1 cellular context compared by ENCODE assay signal in genomic region chr12:51855586-51856428, GRCh38.
TF ChIP-seq lines count a peak whose summit lies in the region.

No MANE protein-coding gene starts in this region.

TF ChIP-seq in IMR-90, 13 proteins besides CTCF, POLR2A, EP300 and RAD21:
- TF ChIP-seq ELK1 (IDR thresholded peaks at IDR 0.05; ENCODE audit: borderline replicate concordance, low read depth, low read length) = no peak
- no peak for TF ChIP-seq CEBPB (IDR thresholded peaks at IDR 0.05; ENCODE audit: low read depth, low read length)
- no peak for TF ChIP-seq CHD1 (IDR thresholded peaks at IDR 0.05; ENCODE audit: low read depth, low read length)
- TF ChIP-seq RFX5 (IDR thresholded peaks at IDR 0.05; ENCODE audit: low read depth, low read length) = no peak
- no peak for TF ChIP-seq MAFK (IDR thresholded peaks at IDR 0.05; ENCODE audit: low read depth, low read length)
- no peak for TF ChIP-seq USF2 (IDR thresholded peaks at IDR 0.05; ENCODE audit: low read depth, low read length)
- no peak for TF ChIP-seq MXI1 (IDR thresholded peaks at IDR 0.05; ENCODE audit: borderline replicate concordance, low read depth, low read length)
- no peak for TF ChIP-seq SMC3 (IDR thresholded peaks at IDR 0.05; ENCODE audit: low read depth, low read length)
- no peak for TF ChIP-seq FOS (IDR thresholded peaks at IDR 0.05; ENCODE audit: low read depth, low read length)
TF ChIP-seq in IMR-90: peak in this region for 0.
